In the genomic region with DNA sequence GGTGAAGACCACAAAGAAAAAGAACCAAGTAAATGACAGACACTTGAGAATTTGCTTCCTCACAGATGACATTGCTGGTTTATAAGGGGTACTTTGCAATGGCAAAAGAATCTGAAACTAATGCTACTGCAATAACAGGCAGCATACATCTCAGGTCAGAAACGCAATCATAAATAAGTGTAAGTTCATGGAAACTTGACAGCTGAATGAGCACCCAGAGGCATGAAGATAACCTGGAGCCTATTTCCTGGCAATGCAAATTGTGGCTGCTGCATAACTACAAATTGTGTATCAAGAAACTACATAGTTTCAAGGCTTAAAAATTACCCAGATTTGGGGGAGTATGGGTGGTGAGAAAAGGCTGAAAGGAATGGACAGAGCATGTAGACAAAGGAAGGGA, we compare ENCODE assay signal across 30 cellular contexts. TPM values are rescaled to one million over a fixed set of nuclear protein-coding genes. Genes with fewer than 3 reads are reported as not detected.
DNase-seq lines count a peak whose midpoint lies in the region; ATAC-seq lines count a peak whose summit lies in the region.
"Had no signal": no experiment of that assay in that cellular context is flagged by ENCODE, and none has a peak within 500 bp of the region (broad histone marks: within the 10 kb centered on the region; RNA-seq: fewer than 3 reads in every experiment).

No MANE protein-coding gene starts in this region.

- H3K27me3 ChIP-seq in CD4-positive, CD25-positive, alpha-beta regulatory T cell (ENCODE audit: control insufficient read depth, insufficient read depth, low read length): no peaks in the 10 kb centered on the region
- H3K27me3 ChIP-seq: adrenal gland, breast epithelium, colonic mucosa, heart left ventricle, ovary, right lobe of liver, suprapubic skin had no signal

- POLR2A ChIA-PET in activated naive CD8-positive, alpha-beta T cell treated with anti-CD3 and anti-CD28 coated beads, Interleukin-2, amount 10 ng/mL, durations not matched to agents 7 days and 5 days (lab: Charles Lee): no interaction called here
- POLR2A ChIA-PET in activated CD4-positive, alpha-beta memory T cell treated with anti-CD3 and anti-CD28 coated beads for 36 hours (lab: Charles Lee): no interaction called here

- peaks cover 23% of the 10 kb centered on the region for H3K36me3 Mint-ChIP-seq in CD4-positive, CD25-positive, alpha-beta regulatory T cell
- H3K36me3 Mint-ChIP-seq in activated naive CD8-positive, alpha-beta T cell treated with anti-CD3 and anti-CD28 coated beads, Interleukin-2, amount 10 ng/mL, durations not matched to agents 7 days and 5 days: peaks cover 44% of the 10 kb centered on the region
- H3K36me3 Mint-ChIP-seq in activated CD4-positive, alpha-beta memory T cell treated with anti-CD3 and anti-CD28 coated beads for 36 hours: peaks cover 70% of the 10 kb centered on the region

- H3K4me3 Mint-ChIP-seq in CD4-positive, CD25-positive, alpha-beta regulatory T cell: no peak overlapping the region
- H3K4me3 Mint-ChIP-seq in activated naive CD8-positive, alpha-beta T cell treated with anti-CD3 and anti-CD28 coated beads, Interleukin-2, amount 10 ng/mL, durations not matched to agents 7 days and 5 days: no peak overlapping the region
- no peak overlapping the region for H3K4me3 Mint-ChIP-seq in activated CD4-positive, alpha-beta memory T cell treated with anti-CD3 and anti-CD28 coated beads for 36 hours
- H3K4me3 Mint-ChIP-seq: endodermal cell, natural killer cell had no signal

- peaks cover 10% of the 10 kb centered on the region for H3K4me1 ChIP-seq in CD4-positive, CD25-positive, alpha-beta regulatory T cell (ENCODE audit: control insufficient read depth, insufficient read depth, low read length, poor library complexity, severe bottlenecking)
- H3K4me1 ChIP-seq: adrenal gland, breast epithelium, colonic mucosa, right lobe of liver, suprapubic skin had no signal

- no peak overlapping the region for H3K27ac ChIP-seq in CD4-positive, CD25-positive, alpha-beta regulatory T cell (ENCODE audit: insufficient read depth, low read length, poor library complexity, severe bottlenecking)
- H3K27ac ChIP-seq: breast epithelium, colonic mucosa, ovary, right lobe of liver, suprapubic skin, VCaP had no signal

- no peak overlapping the region for H3K4me3 ChIP-seq in CD4-positive, CD25-positive, alpha-beta regulatory T cell (ENCODE audit: low read depth, low read length)
- H3K4me3 ChIP-seq: adrenal gland, breast epithelium, colonic mucosa, heart left ventricle, ovary, right lobe of liver, suprapubic skin had no signal

- H3K27me3 Mint-ChIP-seq in CD4-positive, CD25-positive, alpha-beta regulatory T cell: no peaks in the 10 kb centered on the region
- H3K27me3 Mint-ChIP-seq in activated naive CD8-positive, alpha-beta T cell treated with anti-CD3 and anti-CD28 coated beads, Interleukin-2, amount 10 ng/mL, durations not matched to agents 7 days and 5 days: no peaks in the 10 kb centered on the region
- H3K27me3 Mint-ChIP-seq in activated CD4-positive, alpha-beta memory T cell treated with anti-CD3 and anti-CD28 coated beads for 36 hours: no peaks in the 10 kb centered on the region

- intact Hi-C loops in activated CD4-positive, alpha-beta memory T cell treated with anti-CD3 and anti-CD28 coated beads for 36 hours (cut with micrococcal nuclease): no loop called here

- no peak for DNase-seq in CD4-positive, CD25-positive, alpha-beta regulatory T cell
- no peak for DNase-seq in activated naive CD8-positive, alpha-beta T cell treated with anti-CD3 and anti-CD28 coated beads, Interleukin-2, amount 10 ng/mL, durations not matched to agents 7 days and 5 days
- no peak for DNase-seq in NK-92 treated with Interleukin-12 subunit alpha and Interleukin-12 subunit beta, amount 100 ng/mL, for 24 hours (lab: John Stamatoyannopoulos, UW)
- DNase-seq in activated CD4-positive, alpha-beta memory T cell treated with anti-CD3 and anti-CD28 coated beads for 36 hours: no peak
- DNase-seq in RKO (ENCODE audit: low spot score): no peak
- DNase-seq: ACHN; activated CD4-positive, alpha-beta T cell treated with anti-CD3 and anti-CD28 coated beads, Interleukin-2, amount 50 U/mL, for 48 hours; activated T-cell treated with anti-CD3 and anti-CD28 coated beads, Interleukin-2, amount 50 U/mL, for 48 hours; C1 segment of cervical spinal cord; colonic mucosa; endodermal cell; heart left ventricle; Karpas-422; natural killer cell; NCI-H1048; NCI-H1930; NCI-H446; ovary; right lobe of liver; stimulated activated CD4-positive, alpha-beta T cell treated with anti-CD3 and anti-CD28 coated beads, Interleukin-15, amount 100 ng/mL, for 24 hours; T-helper 2 cell had no signal

- peaks cover 32% of the 10 kb centered on the region for H3K36me3 ChIP-seq in CD4-positive, CD25-positive, alpha-beta regulatory T cell (ENCODE audit: control insufficient read depth, insufficient read depth, low read length)
- H3K36me3 ChIP-seq: colonic mucosa, ovary had no signal

- peaks cover 5 to 14% (median 7%) of the 10 kb centered on the region in 4 donors for H3K4me1 Mint-ChIP-seq in CD4-positive, CD25-positive, alpha-beta regulatory T cell
- peaks cover 14% of the 10 kb centered on the region for H3K4me1 Mint-ChIP-seq in activated naive CD8-positive, alpha-beta T cell treated with anti-CD3 and anti-CD28 coated beads, Interleukin-2, amount 10 ng/mL, durations not matched to agents 7 days and 5 days
- peaks cover 18% of the 10 kb centered on the region for H3K4me1 Mint-ChIP-seq in activated CD4-positive, alpha-beta memory T cell treated with anti-CD3 and anti-CD28 coated beads for 36 hours (ENCODE audit: low read depth)
- H3K4me1 Mint-ChIP-seq: endodermal cell, natural killer cell had no signal

- H3K9me3 Mint-ChIP-seq in CD4-positive, CD25-positive, alpha-beta regulatory T cell: no peaks in the 10 kb centered on the region
- peaks cover 3% of the 10 kb centered on the region for H3K9me3 Mint-ChIP-seq in activated naive CD8-positive, alpha-beta T cell treated with anti-CD3 and anti-CD28 coated beads, Interleukin-2, amount 10 ng/mL, durations not matched to agents 7 days and 5 days
- no peaks in the 10 kb centered on the region for H3K9me3 Mint-ChIP-seq in activated CD4-positive, alpha-beta memory T cell treated with anti-CD3 and anti-CD28 coated beads for 36 hours
- H3K9me3 Mint-ChIP-seq: natural killer cell had no signal

- H3K9me3 ChIP-seq in CD4-positive, CD25-positive, alpha-beta regulatory T cell (ENCODE audit: control insufficient read depth in 2 of 2, low read length in 2 of 2): no peaks in the 10 kb centered on the region
- H3K9me3 ChIP-seq: breast epithelium, colonic mucosa, heart left ventricle, ovary, right lobe of liver, suprapubic skin had no signal

- CTCF ChIA-PET in activated CD4-positive, alpha-beta memory T cell treated with anti-CD3 and anti-CD28 coated beads for 36 hours (lab: Charles Lee): interaction anchor here (1.1 to 11.6 kb wide), 4 partner anchors 9 to 54 kb away, joined by 3 to 206 read pairs (median 23); a partner anchor contains a TSS

- no peak for ATAC-seq in CD4-positive, CD25-positive, alpha-beta regulatory T cell (ENCODE audit: low read depth in 2 of 2)
- ATAC-seq in GM18867 (IDR thresholded peaks at IDR 0.05; ENCODE audit: unreplicated experiment) (peak; percentile 48), HG03354 (IDR thresholded peaks at IDR 0.05; ENCODE audit: poor library complexity, severe bottlenecking, unreplicated experiment) (peak; percentile 72), GM18873 (IDR thresholded peaks at IDR 0.05; ENCODE audit: low FRiP score, unreplicated experiment) (no peak)
- no peak for ATAC-seq in activated naive CD8-positive, alpha-beta T cell treated with anti-CD3 and anti-CD28 coated beads, Interleukin-2, amount 10 ng/mL, durations not matched to agents 7 days and 5 days (ENCODE audit: low read depth)
- ATAC-seq: heart left ventricle, natural killer cell, right lobe of liver had no signal

- H3K27ac Mint-ChIP-seq in CD4-positive, CD25-positive, alpha-beta regulatory T cell: peak overlapping the region in 2 of 3 donors; percentile 10 to 54
- H3K27ac Mint-ChIP-seq in activated naive CD8-positive, alpha-beta T cell treated with anti-CD3 and anti-CD28 coated beads, Interleukin-2, amount 10 ng/mL, durations not matched to agents 7 days and 5 days: peak overlapping the region; percentile 6
- H3K27ac Mint-ChIP-seq in activated CD4-positive, alpha-beta memory T cell treated with anti-CD3 and anti-CD28 coated beads for 36 hours: no peak overlapping the region
- H3K27ac Mint-ChIP-seq: endodermal cell, natural killer cell had no signal

RNA-seq across cellular contexts. Expression of a gene that starts 8.5 kb away (rescaled TPM):
- total RNA-seq in CD4-positive, CD25-positive, alpha-beta regulatory T cell: 0.32 TPM
- under 1 TPM in 1 of 4 donors, not detected in 3; 0.38 TPM for polyA plus RNA-seq in CD4-positive, CD25-positive, alpha-beta regulatory T cell
- total RNA-seq in activated naive CD8-positive, alpha-beta T cell treated with anti-CD3 and anti-CD28 coated beads, Interleukin-2, amount 10 ng/mL, durations not matched to agents 7 days and 5 days: 1 to 10 TPM; 1.2 to 2.1 TPM
- total RNA-seq in activated CD4-positive, alpha-beta memory T cell treated with anti-CD3 and anti-CD28 coated beads for 36 hours: under 1 TPM; 0.61 to 0.97 TPM
- total RNA-seq: G401 had no signal

RNA-seq across cellular contexts. Expression of a gene that starts 20.1 kb away (rescaled TPM):
- total RNA-seq in CD4-positive, CD25-positive, alpha-beta regulatory T cell: 14.7 TPM
- polyA plus RNA-seq in CD4-positive, CD25-positive, alpha-beta regulatory T cell: 1 to 10 TPM; 3.1 to 7.1 (median 4.7) TPM
- total RNA-seq in activated naive CD8-positive, alpha-beta T cell treated with anti-CD3 and anti-CD28 coated beads, Interleukin-2, amount 10 ng/mL, durations not matched to agents 7 days and 5 days: 10 to 100 TPM; 52.9 to 59.6 TPM
- total RNA-seq in activated CD4-positive, alpha-beta memory T cell treated with anti-CD3 and anti-CD28 coated beads for 36 hours: 10 to 100 TPM; 70.6 to 73.5 TPM

RNA-seq across cellular contexts. Expression of a gene that starts 30.5 kb away (rescaled TPM):
- 7.5 TPM for total RNA-seq in CD4-positive, CD25-positive, alpha-beta regulatory T cell
- 1 to 10 TPM in 2 of 4 donors, under 1 TPM in 2; 0.31 to 1.2 (median 0.90) TPM for polyA plus RNA-seq in CD4-positive, CD25-positive, alpha-beta regulatory T cell
- 10 to 100 TPM; 13.1 to 16.1 TPM for total RNA-seq in activated naive CD8-positive, alpha-beta T cell treated with anti-CD3 and anti-CD28 coated beads, Interleukin-2, amount 10 ng/mL, durations not matched to agents 7 days and 5 days
- total RNA-seq in activated CD4-positive, alpha-beta memory T cell treated with anti-CD3 and anti-CD28 coated beads for 36 hours: 10 to 100 TPM; 39.6 to 41.6 TPM

RNA-seq across cellular contexts. Expression of a gene that starts 42.1 kb away (rescaled TPM):
- total RNA-seq in CD4-positive, CD25-positive, alpha-beta regulatory T cell: not detected
- not detected for polyA plus RNA-seq in CD4-positive, CD25-positive, alpha-beta regulatory T cell
- total RNA-seq in activated naive CD8-positive, alpha-beta T cell treated with anti-CD3 and anti-CD28 coated beads, Interleukin-2, amount 10 ng/mL, durations not matched to agents 7 days and 5 days: under 1 TPM; 0.34 to 0.53 TPM
- total RNA-seq in activated CD4-positive, alpha-beta memory T cell treated with anti-CD3 and anti-CD28 coated beads for 36 hours: not detected
- total RNA-seq: breast epithelium, heart left ventricle, mesenteric fat pad, natural killer cell, ovary, right lobe of liver, suprapubic skin had no signal
- polyA plus RNA-seq: heart left ventricle had no signal

RNA-seq across cellular contexts. Expression of a gene that starts 52.1 kb away (rescaled TPM):
- total RNA-seq in CD4-positive, CD25-positive, alpha-beta regulatory T cell: 8.6 TPM
- 1 to 10 TPM; 1.5 to 1.8 (median 1.7) TPM for polyA plus RNA-seq in CD4-positive, CD25-positive, alpha-beta regulatory T cell
- total RNA-seq in activated naive CD8-positive, alpha-beta T cell treated with anti-CD3 and anti-CD28 coated beads, Interleukin-2, amount 10 ng/mL, durations not matched to agents 7 days and 5 days: 10 to 100 TPM; 11.3 TPM
- 1 to 10 TPM; 5.5 to 5.7 TPM for total RNA-seq in activated CD4-positive, alpha-beta memory T cell treated with anti-CD3 and anti-CD28 coated beads for 36 hours

Comparison
In these comparisons a context has a peak if more than half of its experiments do, and no peak if none do; other contexts are left out.
1. ATAC-seq: peak in GM18867 (single experiment) and HG03354 (single experiment); none in CD4-positive, CD25-positive, alpha-beta regulatory T cell (0 of 2), activated naive CD8-positive, alpha-beta T cell treated with anti-CD3 and anti-CD28 coated beads, Interleukin-2, amount 10 ng/mL, durations not matched to agents 7 days and 5 days (single experiment) and GM18873 (single experiment).